ENCODE assay signal across 8 cellular contexts in the genomic region with DNA sequence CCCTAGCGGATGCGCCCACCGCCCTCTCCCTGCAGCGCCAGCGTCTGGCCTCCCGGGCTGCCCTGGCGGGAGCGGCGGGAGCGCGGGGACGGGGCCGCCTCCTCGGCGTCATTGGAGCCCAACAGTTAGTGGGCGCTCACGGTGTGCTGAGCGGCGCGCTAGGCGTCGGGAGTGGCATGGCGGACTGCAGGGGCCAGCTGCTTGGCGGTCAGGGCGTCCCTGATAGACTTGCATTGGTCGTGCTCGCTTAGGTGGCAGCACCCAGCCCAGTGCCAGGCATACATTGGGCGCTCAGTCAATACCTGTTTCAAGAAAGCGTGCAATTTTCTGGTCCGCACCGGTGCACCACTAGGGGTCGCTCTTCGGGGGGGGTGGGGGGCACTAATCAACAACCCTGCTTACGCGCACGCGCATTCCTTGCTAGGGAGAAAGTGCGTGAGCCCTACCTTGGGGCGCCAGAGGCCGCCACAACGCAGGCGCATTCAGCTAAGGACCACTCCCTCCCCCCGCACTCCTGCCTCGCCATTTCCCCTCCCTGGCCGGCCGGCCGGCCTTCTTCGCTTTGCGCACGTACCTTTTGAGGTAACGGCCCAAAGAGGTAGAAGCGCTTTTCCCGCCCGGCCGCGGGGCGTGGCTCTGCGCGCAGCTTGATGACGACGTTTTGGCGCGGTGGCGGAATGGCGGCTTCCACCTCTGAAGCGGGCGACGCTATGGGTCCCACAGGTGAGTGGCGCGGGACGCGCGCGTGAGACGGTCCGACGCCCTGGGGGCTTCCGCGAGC. TPM values are rescaled to one million over a fixed set of nuclear protein-coding genes. Genes with fewer than 3 reads are reported as not detected.
A peak's percentile ranks its signal among the peaks of the same experiment; 100 is the strongest.
DNase-seq lines count a peak whose midpoint lies in the region; ATAC-seq and TF ChIP-seq lines count a peak whose summit lies in the region.

No MANE protein-coding gene starts in this region.

- WGBS in liver, result under 1% methylated on average over 79 of the region's 79 CpGs

- peak; percentile 73 for ATAC-seq in GM19397 (IDR thresholded peaks at IDR 0.05; ENCODE audit: unreplicated experiment)
- ATAC-seq in HG03565 (IDR thresholded peaks at IDR 0.05; ENCODE audit: unreplicated experiment), result peak; percentile 60

- POLR2A ChIA-PET in CD4-positive, alpha-beta memory T cell (lab: Charles Lee; ENCODE audit: partially characterized antibody), result interaction anchor here (0.6 to 2.1 kb wide), 11 partner anchors 10 to 1311 kb away, joined by 3 to 14 read pairs (median 5); a partner anchor contains a TSS

- H3K36me3 ChIP-seq in CD4-positive, alpha-beta memory T cell (ENCODE audit: insufficient read depth, low read length), result no peaks in the 10 kb centered on the region
- peaks cover 0 to 2% (median 0%) of the 10 kb centered on the region in 4 donors for H3K36me3 ChIP-seq in liver (ENCODE audit: control insufficient read depth in 4 of 4, insufficient read depth in 3 of 4, low read depth in 1 of 4, low read length in 3 of 4)

- intact Hi-C loops in CD4-positive, alpha-beta memory T cell (cut with micrococcal nuclease), result loop anchor here (1.0 to 5.0 kb wide), 8 partner anchors 35 to 1312 kb away; a partner anchor contains a TSS

- H3K27ac Mint-ChIP-seq in CD4-positive, alpha-beta memory T cell, result peak overlapping the region; percentile 97 to 100 (median 99)

- peak; percentile 47 to 61 for TF ChIP-seq RAD21 in liver (IDR thresholded peaks at IDR 0.05)

- H3K27me3 Mint-ChIP-seq in CD4-positive, alpha-beta memory T cell, result no peaks in the 10 kb centered on the region

- no peaks in the 10 kb centered on the region for H3K27me3 ChIP-seq in CD4-positive, alpha-beta memory T cell (ENCODE audit: insufficient read depth, low read length)
- H3K27me3 ChIP-seq in liver (ENCODE audit: control insufficient read depth in 4 of 4, insufficient read depth in 4 of 4, low read length in 3 of 4), result no peaks in the 10 kb centered on the region

- H3K9ac ChIP-seq in liver (ENCODE audit: low read depth in 1 of 2, low read length in 2 of 2), result peak overlapping the region; percentile 67 to 77

- H3K9me3 ChIP-seq in CD4-positive, alpha-beta memory T cell (ENCODE audit: control insufficient read depth in 1 of 2, low read length in 2 of 2), result no peaks in the 10 kb centered on the region
- H3K9me3 ChIP-seq in liver (ENCODE audit: control insufficient read depth in 4 of 4, low read length in 3 of 4), result no peaks in the 10 kb centered on the region

- H3K27ac ChIP-seq in CD4-positive, alpha-beta memory T cell (ENCODE audit: low read depth, low read length), result peak overlapping the region; percentile 94
- H3K27ac ChIP-seq in liver (ENCODE audit: low read depth in 1 of 2, low read length in 2 of 2), result peak overlapping the region; percentile 71 to 93

- peak; percentile 74 for TF ChIP-seq CTCF in liver (IDR thresholded peaks at IDR 0.05; ENCODE audit: low read depth, low read length, missing input control)

- peak; percentile 93 to 98 (median 95) for DNase-seq in CD4-positive, alpha-beta memory T cell
- peak; percentile 95 for DNase-seq in NCI-H748 (lab: John Stamatoyannopoulos, UW; ENCODE audit: unreplicated experiment)
- DNase-seq in activated CD4-positive, alpha-beta T cell treated with anti-CD3 and anti-CD28 coated beads, Interleukin-2, amount 50 U/mL, for 24 hours (ENCODE audit: low read depth in 1 of 2, low spot score in 1 of 2), result peak; percentile 91 to 97
- peak; percentile 95 for DNase-seq in dermis blood vessel endothelial cell
- peak; percentile 93 for DNase-seq in stimulated activated CD4-positive, alpha-beta T cell treated with anti-CD3 and anti-CD28 coated beads, Interleukin-4, amount 100 ng/mL, for 1 hour

- H3K4me1 Mint-ChIP-seq in CD4-positive, alpha-beta memory T cell, result peaks cover 15 to 56% (median 37%) of the 10 kb centered on the region in 4 donors

- H3K4me3 ChIP-seq in CD4-positive, alpha-beta memory T cell (ENCODE audit: low read length in 2 of 2), result peak overlapping the region; percentile 90 to 93
- peak overlapping the region; percentile 74 to 94 (median 88) for H3K4me3 ChIP-seq in liver (ENCODE audit: low read depth in 1 of 3, low read length in 3 of 3)

- H3K4me3 Mint-ChIP-seq in CD4-positive, alpha-beta memory T cell, result peak overlapping the region; percentile 93 to 99 (median 96)

- peaks cover 0 to 25% of the 10 kb centered on the region in 2 donors for H3K36me3 Mint-ChIP-seq in CD4-positive, alpha-beta memory T cell

- H3K9me3 Mint-ChIP-seq in CD4-positive, alpha-beta memory T cell, result no peaks in the 10 kb centered on the region

- CTCF ChIA-PET in CD4-positive, alpha-beta memory T cell (lab: Charles Lee; ENCODE audit: partially characterized antibody), result interaction anchor here (0.6 to 2.8 kb wide), 14 partner anchors 9 to 1312 kb away, joined by 3 to 14 read pairs (median 4); a partner anchor contains a TSS

- H3K4me1 ChIP-seq in CD4-positive, alpha-beta memory T cell (ENCODE audit: insufficient read depth, low read length), result peaks cover 38% of the 10 kb centered on the region
- peaks cover 2 to 18% (median 13%) of the 10 kb centered on the region in 4 donors for H3K4me1 ChIP-seq in liver (ENCODE audit: control insufficient read depth in 4 of 4, insufficient read depth in 4 of 4, low read length in 3 of 4)

TF ChIP-seq in liver, 16 proteins besides CTCF, POLR2A, EP300 and RAD21 (continues in another document):
- TF ChIP-seq, protein P1, sequence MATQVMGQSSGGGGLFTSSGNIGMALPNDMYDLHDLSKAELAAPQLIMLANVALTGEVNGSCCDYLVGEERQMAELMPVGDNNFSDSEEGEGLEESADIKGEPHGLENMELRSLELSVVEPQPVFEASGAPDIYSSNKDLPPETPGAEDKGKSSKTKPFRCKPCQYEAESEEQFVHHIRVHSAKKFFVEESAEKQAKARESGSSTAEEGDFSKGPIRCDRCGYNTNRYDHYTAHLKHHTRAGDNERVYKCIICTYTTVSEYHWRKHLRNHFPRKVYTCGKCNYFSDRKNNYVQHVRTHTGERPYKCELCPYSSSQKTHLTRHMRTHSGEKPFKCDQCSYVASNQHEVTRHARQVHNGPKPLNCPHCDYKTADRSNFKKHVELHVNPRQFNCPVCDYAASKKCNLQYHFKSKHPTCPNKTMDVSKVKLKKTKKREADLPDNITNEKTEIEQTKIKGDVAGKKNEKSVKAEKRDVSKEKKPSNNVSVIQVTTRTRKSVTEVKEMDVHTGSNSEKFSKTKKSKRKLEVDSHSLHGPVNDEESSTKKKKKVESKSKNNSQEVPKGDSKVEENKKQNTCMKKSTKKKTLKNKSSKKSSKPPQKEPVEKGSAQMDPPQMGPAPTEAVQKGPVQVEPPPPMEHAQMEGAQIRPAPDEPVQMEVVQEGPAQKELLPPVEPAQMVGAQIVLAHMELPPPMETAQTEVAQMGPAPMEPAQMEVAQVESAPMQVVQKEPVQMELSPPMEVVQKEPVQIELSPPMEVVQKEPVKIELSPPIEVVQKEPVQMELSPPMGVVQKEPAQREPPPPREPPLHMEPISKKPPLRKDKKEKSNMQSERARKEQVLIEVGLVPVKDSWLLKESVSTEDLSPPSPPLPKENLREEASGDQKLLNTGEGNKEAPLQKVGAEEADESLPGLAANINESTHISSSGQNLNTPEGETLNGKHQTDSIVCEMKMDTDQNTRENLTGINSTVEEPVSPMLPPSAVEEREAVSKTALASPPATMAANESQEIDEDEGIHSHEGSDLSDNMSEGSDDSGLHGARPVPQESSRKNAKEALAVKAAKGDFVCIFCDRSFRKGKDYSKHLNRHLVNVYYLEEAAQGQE (IDR thresholded peaks at IDR 0.05), result peak; percentile 53
- TF ChIP-seq HNF4G (IDR thresholded peaks at IDR 0.05) (no peak), YY1 (IDR thresholded peaks at IDR 0.05) (peak; percentile 98), EGR1 (IDR thresholded peaks at IDR 0.05; ENCODE audit: low read depth in 2 of 2) (peak in 1 of 2 donors; percentile 35), GABPA (IDR thresholded peaks at IDR 0.05 in 1 of 2, conservative IDR thresholded peaks at IDR 0.05 in 1 of 2) (peak in 1 of 2 donors; percentile 61), SP1 (IDR thresholded peaks at IDR 0.05) (peak; percentile 79), JUND (IDR thresholded peaks at IDR 0.05) (peak in 1 of 2 donors; percentile 56), FOXA2 (IDR thresholded peaks at IDR 0.05) (peak; percentile 60)
- TF ChIP-seq, protein P2, sequence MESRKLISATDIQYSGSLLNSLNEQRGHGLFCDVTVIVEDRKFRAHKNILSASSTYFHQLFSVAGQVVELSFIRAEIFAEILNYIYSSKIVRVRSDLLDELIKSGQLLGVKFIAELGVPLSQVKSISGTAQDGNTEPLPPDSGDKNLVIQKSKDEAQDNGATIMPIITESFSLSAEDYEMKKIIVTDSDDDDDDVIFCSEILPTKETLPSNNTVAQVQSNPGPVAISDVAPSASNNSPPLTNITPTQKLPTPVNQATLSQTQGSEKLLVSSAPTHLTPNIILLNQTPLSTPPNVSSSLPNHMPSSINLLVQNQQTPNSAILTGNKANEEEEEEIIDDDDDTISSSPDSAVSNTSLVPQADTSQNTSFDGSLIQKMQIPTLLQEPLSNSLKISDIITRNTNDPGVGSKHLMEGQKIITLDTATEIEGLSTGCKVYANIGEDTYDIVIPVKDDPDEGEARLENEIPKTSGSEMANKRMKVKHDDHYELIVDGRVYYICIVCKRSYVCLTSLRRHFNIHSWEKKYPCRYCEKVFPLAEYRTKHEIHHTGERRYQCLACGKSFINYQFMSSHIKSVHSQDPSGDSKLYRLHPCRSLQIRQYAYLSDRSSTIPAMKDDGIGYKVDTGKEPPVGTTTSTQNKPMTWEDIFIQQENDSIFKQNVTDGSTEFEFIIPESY (IDR thresholded peaks at IDR 0.05), result no peak
- TF ChIP-seq, protein P3, sequence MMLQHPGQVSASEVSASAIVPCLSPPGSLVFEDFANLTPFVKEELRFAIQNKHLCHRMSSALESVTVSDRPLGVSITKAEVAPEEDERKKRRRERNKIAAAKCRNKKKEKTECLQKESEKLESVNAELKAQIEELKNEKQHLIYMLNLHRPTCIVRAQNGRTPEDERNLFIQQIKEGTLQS (IDR thresholded peaks at IDR 0.05), result no peak

RNA-seq across cellular contexts. Expression of a gene that starts 0.4 kb away (rescaled TPM):
- total RNA-seq in CD4-positive, alpha-beta memory T cell, result 100 to 1,000 TPM; 108 to 115 TPM
- polyA plus RNA-seq in CD4-positive, alpha-beta memory T cell, result 100 to 1,000 TPM in 1 of 2 donors, 10 to 100 TPM in 1; 97.6 to 126 TPM
- total RNA-seq in dermis blood vessel endothelial cell, result 59.8 and 140 TPM in 2 replicates
- 10 to 100 TPM; 17.6 to 56.4 TPM for total RNA-seq in liver
- polyA plus RNA-seq in liver, result 10 to 100 TPM; 49.6 to 74.2 TPM

RNA-seq across cellular contexts. Expression of a gene that starts 16.7 kb away (rescaled TPM):
- total RNA-seq in CD4-positive, alpha-beta memory T cell, result not detected
- polyA plus RNA-seq in CD4-positive, alpha-beta memory T cell, result not detected
- total RNA-seq in dermis blood vessel endothelial cell (not detected in 2 replicates), liver (under 1 TPM; 0.08 to 0.14 TPM)
- polyA plus RNA-seq in liver, result under 1 TPM; 0.13 to 0.15 TPM

RNA-seq across cellular contexts. Expression of a gene that starts 35.1 kb away (rescaled TPM):
- under 1 TPM in 1 of 2 experiments, not detected in 1; 0.38 TPM for total RNA-seq in CD4-positive, alpha-beta memory T cell
- under 1 TPM; 0.42 to 0.54 TPM for polyA plus RNA-seq in CD4-positive, alpha-beta memory T cell
- total RNA-seq in dermis blood vessel endothelial cell (2.2 and 6.5 TPM in 2 replicates), liver (1 to 10 TPM in 1 of 2 donors, under 1 TPM in 1; 0.42 to 1.1 TPM)
- polyA plus RNA-seq in liver, result under 1 TPM; 0.37 to 0.51 TPM

Comparison
In these comparisons a context has a peak if more than half of its experiments do, and no peak if none do; other contexts are left out.
1. Peak in every context shown above with its lines: DNase-seq, ATAC-seq, H3K4me3 ChIP-seq and H3K27ac ChIP-seq.